Comparison of ENCODE assay signal across 18 cellular contexts in genomic region chr5:124643306-124643705, GRCh38.
"Had no signal": no experiment of that assay in that cellular context is flagged by ENCODE, and none has a peak within 500 bp of the region (broad histone marks: within the 10 kb centered on the region; RNA-seq: fewer than 3 reads in every experiment).

No MANE protein-coding gene starts in this region.

- H3K27ac ChIP-seq: body of pancreas, parathyroid adenoma, thyroid gland had no signal

- H3K79me2 ChIP-seq: parathyroid adenoma had no signal

- ATAC-seq: activated CD8-positive, alpha-beta memory T cell treated with anti-CD3 and anti-CD28 coated beads, Interleukin-2, amount 10 ng/mL, durations not matched to agents 7 days and 5 days; activated T-helper 17 cell treated with anti-CD3 and anti-CD28 coated beads, Interleukin-2, amount 50 U/mL, for 72 hours; body of pancreas; esophagus mucosa; left cardiac atrium; naive thymus-derived CD8-positive, alpha-beta T cell had no signal

- H3K9me3 ChIP-seq: body of pancreas, thyroid gland had no signal

- H3K4me1 ChIP-seq: parathyroid adenoma, thyroid gland had no signal

- H2AFZ ChIP-seq: parathyroid adenoma had no signal

- H3K4me1 Mint-ChIP-seq: activated T-helper 17 cell treated with anti-CD3 and anti-CD28 coated beads, Interleukin-2, amount 50 U/mL, for 72 hours had no signal

- H3K27ac Mint-ChIP-seq: activated CD4-positive, alpha-beta memory T cell treated with anti-CD3 and anti-CD28 coated beads, Interleukin-2, amount 10 ng/mL, durations not matched to agents 7 days and 5 days; activated CD8-positive, alpha-beta memory T cell treated with anti-CD3 and anti-CD28 coated beads, Interleukin-2, amount 10 ng/mL, durations not matched to agents 7 days and 5 days; activated T-helper 17 cell treated with anti-CD3 and anti-CD28 coated beads, Interleukin-2, amount 50 U/mL, for 72 hours; naive thymus-derived CD8-positive, alpha-beta T cell; T-helper 2 cell treated with Interferon-gamma antibody and Interleukin-4, amounts not matched to agents 5 μg/mL and 100 μg/mL, for 36 hours had no signal

- H3K27me3 ChIP-seq: body of pancreas, thyroid gland had no signal

- H3K36me3 Mint-ChIP-seq: naive thymus-derived CD8-positive, alpha-beta T cell had no signal

- H3K4me3 ChIP-seq: body of pancreas, thyroid gland had no signal

- H3K4me3 Mint-ChIP-seq: activated CD4-positive, alpha-beta memory T cell treated with anti-CD3 and anti-CD28 coated beads, Interleukin-2, amount 10 ng/mL, durations not matched to agents 7 days and 5 days; activated CD8-positive, alpha-beta memory T cell treated with anti-CD3 and anti-CD28 coated beads, Interleukin-2, amount 10 ng/mL, durations not matched to agents 7 days and 5 days; activated T-helper 17 cell treated with anti-CD3 and anti-CD28 coated beads, Interleukin-2, amount 50 U/mL, for 72 hours; naive thymus-derived CD8-positive, alpha-beta T cell; T-helper 2 cell treated with Interferon-gamma antibody and Interleukin-4, amounts not matched to agents 5 μg/mL and 100 μg/mL, for 36 hours had no signal

- H3K9me3 Mint-ChIP-seq: activated CD4-positive, alpha-beta memory T cell treated with anti-CD3 and anti-CD28 coated beads, Interleukin-2, amount 10 ng/mL, durations not matched to agents 7 days and 5 days; activated T-helper 17 cell treated with anti-CD3 and anti-CD28 coated beads, Interleukin-2, amount 50 U/mL, for 72 hours; T-helper 2 cell treated with Interferon-gamma antibody and Interleukin-4, amounts not matched to agents 5 μg/mL and 100 μg/mL, for 36 hours had no signal

- H3K9ac ChIP-seq: parathyroid adenoma had no signal

- DNase-seq: activated CD4-positive, alpha-beta memory T cell treated with anti-CD3 and anti-CD28 coated beads, Interleukin-2, amount 10 ng/mL, durations not matched to agents 7 days and 5 days; activated CD4-positive, alpha-beta T cell treated with anti-CD3 and anti-CD28 coated beads for 4 hours; activated CD8-positive, alpha-beta memory T cell treated with anti-CD3 and anti-CD28 coated beads, Interleukin-2, amount 10 ng/mL, durations not matched to agents 7 days and 5 days; activated naive CD4-positive, alpha-beta T cell; activated T-cell treated with anti-CD3 and anti-CD28 coated beads, Interleukin-2, amount 50 U/mL, for 1 hour; body of pancreas; cortex of kidney; effector CD4-positive, alpha-beta T cell; left cardiac atrium; mesendoderm; naive thymus-derived CD8-positive, alpha-beta T cell; stimulated activated CD8-positive, alpha-beta memory T cell treated with anti-CD3 and anti-CD28 coated beads, Interleukin-4, amount 100 ng/mL, for 48 hours; stimulated activated naive CD4-positive, alpha-beta T cell; thyroid gland had no signal
